8 cellular contexts compared by ENCODE assay signal in the genomic region with DNA sequence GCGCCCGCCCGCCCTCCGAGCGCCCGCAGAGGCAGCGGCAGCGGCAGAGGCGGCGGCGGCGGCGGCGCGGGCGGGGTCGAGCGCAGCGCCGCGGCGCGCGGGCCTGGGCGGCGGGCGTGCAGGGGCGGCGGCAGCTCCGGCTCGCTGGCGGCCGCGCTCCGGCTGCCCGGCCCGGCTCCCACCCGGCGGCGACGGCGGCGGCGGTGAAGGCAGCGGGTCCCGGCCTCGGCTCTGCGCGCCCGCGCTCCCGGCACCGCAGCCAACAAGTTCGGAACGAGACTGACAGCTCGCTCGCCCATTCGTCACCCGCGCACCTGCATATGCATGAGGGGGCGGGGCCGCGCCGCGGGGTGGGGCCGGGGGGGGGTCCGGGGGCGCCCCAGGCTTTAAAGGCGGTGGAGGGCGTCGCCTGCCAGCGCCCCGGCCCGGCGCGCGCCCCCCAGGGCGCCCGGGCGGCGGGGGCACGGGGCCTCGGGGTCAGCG. TPM values are rescaled to one million over a fixed set of nuclear protein-coding genes. Genes with fewer than 3 reads are reported as not detected.
DNase-seq lines count a peak whose midpoint lies in the region; ATAC-seq and TF ChIP-seq lines count a peak whose summit lies in the region.

A gene (minus strand): TSS at position 281 of the 483 bp plus-strand sequence. CDS start 356 bp downstream, outside the sequence.

- ATAC-seq in GM23338 (peak; percentile 4; the same call in 2 of the 3 replicates), upper lobe of right lung (peak; percentile 40)

- H3K27ac Mint-ChIP-seq in GM23338 = no peak within 1 kb of the TSS
- peak within 1 kb of the TSS; percentile 61 for H3K27ac Mint-ChIP-seq in activated T-helper 1 cell treated with anti-CD3 and anti-CD28 coated beads, Interleukin-12 subunit alpha, Interleukin-12 subunit beta, Interleukin-2, Interleukin-4 antibody, amounts not matched to agents 30 ng/mL and 10 ng/mL and 1 ng/mL, durations not matched to agents 14 hours and 24 hours and 36 hours

- no peaks in the 10 kb centered on the region; the same call in 2 of the 3 replicates for H3K9me3 Mint-ChIP-seq in GM23338
- no peaks in the 10 kb centered on the region for H3K9me3 Mint-ChIP-seq in activated T-helper 1 cell treated with anti-CD3 and anti-CD28 coated beads, Interleukin-12 subunit alpha, Interleukin-12 subunit beta, Interleukin-2, Interleukin-4 antibody, amounts not matched to agents 30 ng/mL and 10 ng/mL and 1 ng/mL, durations not matched to agents 14 hours and 24 hours and 36 hours

- H3K9me3 ChIP-seq in upper lobe of right lung = no peaks in the 10 kb centered on the region

- intact Hi-C loops in activated T-helper 1 cell treated with anti-CD3 and anti-CD28 coated beads, Interleukin-12 subunit alpha, Interleukin-12 subunit beta, Interleukin-2, Interleukin-4 antibody, amounts not matched to agents 30 ng/mL and 10 ng/mL and 1 ng/mL, durations not matched to agents 14 hours and 24 hours and 36 hours (cut with micrococcal nuclease) = loop anchor here (5.0 kb wide), 1 partner anchor 76 kb away; no protein-coding TSS in a partner anchor
- intact Hi-C loops in upper lobe of right lung (cut with DNase I) = no loop called here

- H3K4me1 Mint-ChIP-seq in GM23338 = no peaks in the 10 kb centered on the region
- peaks cover 6% of the 10 kb centered on the region for H3K4me1 Mint-ChIP-seq in activated T-helper 1 cell treated with anti-CD3 and anti-CD28 coated beads, Interleukin-12 subunit alpha, Interleukin-12 subunit beta, Interleukin-2, Interleukin-4 antibody, amounts not matched to agents 30 ng/mL and 10 ng/mL and 1 ng/mL, durations not matched to agents 14 hours and 24 hours and 36 hours (ENCODE audit: low read depth)

- no peaks in the 10 kb centered on the region for H3K9me2 ChIP-seq in GM23338 (ENCODE audit: insufficient read depth)

- no peaks in the 10 kb centered on the region for H3K36me3 Mint-ChIP-seq in GM23338 (ENCODE audit: low read depth)
- H3K36me3 Mint-ChIP-seq in activated T-helper 1 cell treated with anti-CD3 and anti-CD28 coated beads, Interleukin-12 subunit alpha, Interleukin-12 subunit beta, Interleukin-2, Interleukin-4 antibody, amounts not matched to agents 30 ng/mL and 10 ng/mL and 1 ng/mL, durations not matched to agents 14 hours and 24 hours and 36 hours (ENCODE audit: low read depth) = no peaks in the 10 kb centered on the region

- H3K27me3 ChIP-seq in GM23338 (ENCODE audit: insufficient read depth) (peaks cover 20% of the 10 kb centered on the region), upper lobe of right lung (peaks cover 23% of the 10 kb centered on the region)

- H3K4me2 ChIP-seq in GM23338 = peak within 1 kb of the TSS; percentile 74

- peak within 1 kb of the TSS; percentile 54; the same call in 1 of the 2 replicates for H3K4me3 ChIP-seq in GM23338
- no peak within 1 kb of the TSS for H3K4me3 ChIP-seq in fibroblast of pulmonary artery (replicated peaks; ENCODE audit: low read depth, low read length)
- H3K4me3 ChIP-seq in upper lobe of right lung = peak within 1 kb of the TSS; percentile 51

- DNase-seq in GM23338 (ENCODE audit: low spot score) (peak; percentile 77), NCI-H510A treated with DMSO at 0.1 percent for 48 hours (lab: John Stamatoyannopoulos, UW) (peak; percentile 51), fibroblast of pulmonary artery (ENCODE audit: low read depth) (peak; percentile 34), nucleus accumbens (lab: John Stamatoyannopoulos, UW) (peak in 32 of 56 donors; percentile 9 to 73 (median 38)), upper lobe of right lung (peak; percentile 83), NK-92 (lab: John Stamatoyannopoulos, UW; ENCODE audit: unreplicated experiment) (no peak), T1000 (lab: John Stamatoyannopoulos, UW) (no peak)
- peak; percentile 58 for DNase-seq in activated T-helper 1 cell treated with anti-CD3 and anti-CD28 coated beads, Interleukin-12 subunit alpha, Interleukin-12 subunit beta, Interleukin-2, Interleukin-4 antibody, amounts not matched to agents 30 ng/mL and 10 ng/mL and 1 ng/mL, durations not matched to agents 14 hours and 24 hours and 36 hours (ENCODE audit: low spot score)

- H3K4me1 ChIP-seq in GM23338 (ENCODE audit: insufficient read depth) (no peaks in the 10 kb centered on the region), upper lobe of right lung (peaks cover 20% of the 10 kb centered on the region)

- H3K36me3 ChIP-seq in GM23338 (ENCODE audit: insufficient read depth) (no peaks in the 10 kb centered on the region), upper lobe of right lung (no peaks in the 10 kb centered on the region)

- H3F3A ChIP-seq in GM23338 (replicated peaks; ENCODE audit: low read depth) = no peaks in the 10 kb centered on the region

- H3K79me2 ChIP-seq in GM23338 (replicated peaks; ENCODE audit: insufficient read depth) = no peaks in the 10 kb centered on the region

- H3K27me3 Mint-ChIP-seq in GM23338 (ENCODE audit: insufficient read depth, low read depth, poor library complexity) = peaks cover 18% of the 10 kb centered on the region
- peaks cover 21% of the 10 kb centered on the region for H3K27me3 Mint-ChIP-seq in activated T-helper 1 cell treated with anti-CD3 and anti-CD28 coated beads, Interleukin-12 subunit alpha, Interleukin-12 subunit beta, Interleukin-2, Interleukin-4 antibody, amounts not matched to agents 30 ng/mL and 10 ng/mL and 1 ng/mL, durations not matched to agents 14 hours and 24 hours and 36 hours (ENCODE audit: insufficient read depth)

- no peak within 1 kb of the TSS; the same call in 1 of the 2 replicates for H2AFZ ChIP-seq in GM23338

- TF ChIP-seq CTCF in GM23338 (conservative IDR thresholded peaks at IDR 0.05; ENCODE audit: low read depth in 2 of 2) (no peak), fibroblast of pulmonary artery (IDR thresholded peaks at IDR 0.05; ENCODE audit: low read length, missing control alignments) (no peak), upper lobe of right lung (IDR thresholded peaks at IDR 0.05) (no peak)

- H3K27ac ChIP-seq in GM23338 (ENCODE audit: low read depth) (no peak within 1 kb of the TSS), upper lobe of right lung (no peak within 1 kb of the TSS)

- H3K4me3 Mint-ChIP-seq in GM23338 = peak within 1 kb of the TSS; percentile 58
- H3K4me3 Mint-ChIP-seq in activated T-helper 1 cell treated with anti-CD3 and anti-CD28 coated beads, Interleukin-12 subunit alpha, Interleukin-12 subunit beta, Interleukin-2, Interleukin-4 antibody, amounts not matched to agents 30 ng/mL and 10 ng/mL and 1 ng/mL, durations not matched to agents 14 hours and 24 hours and 36 hours = peak within 1 kb of the TSS; percentile 75

- no peaks in the 10 kb centered on the region for H4K20me1 ChIP-seq in GM23338 (replicated peaks; ENCODE audit: insufficient read depth)

TF ChIP-seq in GM23338, 12 proteins besides CTCF, POLR2A, EP300 and RAD21:
- no peak for TF ChIP-seq ZNF331 (CRISPR knock-in tag; IDR thresholded peaks at IDR 0.05; ENCODE audit: low read depth)
- no peak for TF ChIP-seq EZH2 (IDR thresholded peaks at IDR 0.05; ENCODE audit: low read depth, unreplicated experiment)
TF ChIP-seq in GM23338: peak in this region for 0.

RNA-seq across cellular contexts. Expression of the gene that starts here (rescaled TPM):
- total RNA-seq in GM23338 (2014; rRNA removed; shearing (Covaris generic)) = 9.6 and 10.3 TPM in 2 replicates
- polyA plus RNA-seq in GM23338 (2016; fragmentation: Nextera tagmentation; extraction: Ambion mirVana) = 1.9 and 2.6 TPM in 2 replicates
- 6.5 and 7.4 TPM in 2 replicates for total RNA-seq in activated T-helper 1 cell treated with anti-CD3 and anti-CD28 coated beads, Interleukin-12 subunit alpha, Interleukin-12 subunit beta, Interleukin-2, Interleukin-4 antibody, amounts not matched to agents 30 ng/mL and 10 ng/mL and 1 ng/mL, durations not matched to agents 14 hours and 24 hours and 36 hours
- 31.2 TPM for total RNA-seq in upper lobe of right lung

Comparison
In these comparisons a context has a peak if more than half of its experiments do, and no peak if none do; other contexts are left out.
1. DNase-seq: peak in GM23338 (single experiment), NCI-H510A treated with DMSO at 0.1 percent for 48 hours (single experiment), activated T-helper 1 cell treated with anti-CD3 and anti-CD28 coated beads, Interleukin-12 subunit alpha, Interleukin-12 subunit beta, Interleukin-2, Interleukin-4 antibody, amounts not matched to agents 30 ng/mL and 10 ng/mL and 1 ng/mL, durations not matched to agents 14 hours and 24 hours and 36 hours (single experiment), fibroblast of pulmonary artery (single experiment), nucleus accumbens (32 of 56) and upper lobe of right lung (single experiment); none in NK-92 (single experiment) and T1000 (single experiment).